1 cellular context compared by ENCODE assay signal in the genomic region with DNA sequence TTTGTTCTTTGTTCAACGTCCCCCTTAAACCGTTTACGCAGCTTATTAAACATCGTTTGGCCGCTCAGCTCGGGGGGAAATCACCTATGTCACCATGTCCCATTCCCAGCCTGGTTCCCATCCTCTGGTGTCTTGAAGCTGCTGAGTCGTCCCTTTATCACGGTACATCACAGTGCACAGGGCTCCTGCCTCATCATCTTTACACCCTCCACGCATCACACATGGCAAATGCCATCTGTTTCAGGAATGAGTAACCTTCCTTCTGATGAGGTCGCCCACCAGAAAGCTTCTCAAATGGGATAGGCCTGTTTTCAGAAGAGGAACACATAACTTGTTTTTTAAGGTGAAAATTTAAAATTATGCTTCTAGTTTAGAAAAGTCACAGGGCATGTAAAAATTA.
TF ChIP-seq lines count a peak whose summit lies in the region.

No MANE protein-coding gene starts in this region.

TF ChIP-seq in HepG2, 621 proteins besides CTCF, POLR2A, EP300 and RAD21:
- TF ChIP-seq MAFF (IDR thresholded peaks at IDR 0.05; ENCODE audit: low read depth, low read length) (0 out of 2 replicates have a peak, but pooled peaks have one; percentile 4), ZNF205 (CRISPR knock-in tag; IDR thresholded peaks at IDR 0.05) (no peak), MAFK (conservative IDR thresholded peaks at IDR 0.05 in 1 of 2, IDR thresholded peaks at IDR 0.05 in 1 of 2; ENCODE audit: low read length in 2 of 2) (0 out of 4 replicates have a peak, but pooled peaks of 1 of the 2 experiments have one; percentile 5)
- TF ChIP-seq, protein P1, sequence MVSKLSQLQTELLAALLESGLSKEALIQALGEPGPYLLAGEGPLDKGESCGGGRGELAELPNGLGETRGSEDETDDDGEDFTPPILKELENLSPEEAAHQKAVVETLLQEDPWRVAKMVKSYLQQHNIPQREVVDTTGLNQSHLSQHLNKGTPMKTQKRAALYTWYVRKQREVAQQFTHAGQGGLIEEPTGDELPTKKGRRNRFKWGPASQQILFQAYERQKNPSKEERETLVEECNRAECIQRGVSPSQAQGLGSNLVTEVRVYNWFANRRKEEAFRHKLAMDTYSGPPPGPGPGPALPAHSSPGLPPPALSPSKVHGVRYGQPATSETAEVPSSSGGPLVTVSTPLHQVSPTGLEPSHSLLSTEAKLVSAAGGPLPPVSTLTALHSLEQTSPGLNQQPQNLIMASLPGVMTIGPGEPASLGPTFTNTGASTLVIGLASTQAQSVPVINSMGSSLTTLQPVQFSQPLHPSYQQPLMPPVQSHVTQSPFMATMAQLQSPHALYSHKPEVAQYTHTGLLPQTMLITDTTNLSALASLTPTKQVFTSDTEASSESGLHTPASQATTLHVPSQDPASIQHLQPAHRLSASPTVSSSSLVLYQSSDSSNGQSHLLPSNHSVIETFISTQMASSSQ (IDR thresholded peaks at IDR 0.05; ENCODE audit: low read depth) = no peak
- TF ChIP-seq, protein P1 (CRISPR knock-in tag; IDR thresholded peaks at IDR 0.05; ENCODE audit: borderline replicate concordance) = no peak
